In the genomic region with DNA sequence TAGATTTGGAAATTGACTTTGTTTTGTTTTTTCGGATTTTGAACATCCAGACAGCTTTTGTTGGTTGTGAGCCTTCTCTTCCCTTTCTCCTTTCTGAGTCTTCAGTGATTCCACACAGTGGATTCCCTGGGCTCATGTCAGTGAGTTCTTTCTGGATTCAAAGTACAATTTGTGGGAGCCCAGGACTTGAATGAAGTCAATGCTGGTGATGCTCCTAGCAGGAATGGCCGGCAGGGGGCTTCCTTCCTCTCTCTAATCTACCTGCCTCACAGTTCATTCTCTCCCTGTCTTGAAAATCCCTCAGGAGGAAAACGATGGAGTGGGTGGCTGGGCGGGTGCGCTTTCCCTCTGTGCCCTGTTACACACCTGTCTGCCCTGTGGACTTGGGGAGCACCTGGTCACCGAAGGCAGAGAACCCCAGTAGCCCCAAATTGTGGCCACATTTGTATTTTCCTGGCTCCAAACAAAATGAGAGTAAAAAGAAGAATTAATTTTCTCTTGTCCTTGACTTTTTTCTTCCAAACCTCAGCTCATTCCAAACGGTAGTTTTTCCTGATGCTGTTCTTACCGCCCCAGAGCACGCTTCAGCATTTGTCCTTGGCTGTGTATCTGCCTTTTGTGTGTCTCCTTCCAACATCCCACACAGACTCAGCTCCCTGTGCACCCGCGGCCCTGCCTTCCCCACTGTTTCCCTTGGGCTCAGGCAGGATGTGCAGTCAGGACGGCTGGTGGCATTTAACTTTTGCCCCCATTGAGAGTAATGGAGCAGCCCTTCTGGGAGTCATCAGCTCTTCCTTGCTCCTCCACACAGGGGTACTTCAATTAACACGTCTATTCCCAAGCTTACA, we compare ENCODE assay signal across 8 cellular contexts.
DNase-seq lines count a peak whose midpoint lies in the region; ATAC-seq, FAIRE-seq and TF ChIP-seq lines count a peak whose summit lies in the region.

No MANE protein-coding gene starts in this region.

- peaks cover 2 to 4% of the 10 kb centered on the region in 2 donors for H3K27me3 Mint-ChIP-seq in CD4-positive, alpha-beta memory T cell

- peaks cover 4% of the 10 kb centered on the region; the same call in 1 of the 2 replicates for H3K27me3 ChIP-seq in Panc1 (ENCODE audit: control insufficient read depth, insufficient read depth, low read length)
- H3K27me3 ChIP-seq in CD4-positive, alpha-beta memory T cell (ENCODE audit: insufficient read depth, low read length) = no peaks in the 10 kb centered on the region

- no peak overlapping the region for H3K4me3 ChIP-seq in AG10803 (ENCODE audit: low read length)
- no peak overlapping the region for H3K4me3 ChIP-seq in Panc1 (ENCODE audit: low read depth in 2 of 2, low read length in 2 of 2)
- no peak overlapping the region for H3K4me3 ChIP-seq in CD4-positive, alpha-beta memory T cell (ENCODE audit: low read length in 2 of 2)

- no peak overlapping the region for H3K27ac Mint-ChIP-seq in CD4-positive, alpha-beta memory T cell

- no peaks in the 10 kb centered on the region for H3K4me1 ChIP-seq in Panc1 (ENCODE audit: control insufficient read depth, insufficient read depth, low read length)
- H3K4me1 ChIP-seq in CD4-positive, alpha-beta memory T cell (ENCODE audit: insufficient read depth, low read length) = no peaks in the 10 kb centered on the region

- ATAC-seq in Panc1 (peak; percentile 85), GM18519 (IDR thresholded peaks at IDR 0.05; ENCODE audit: low FRiP score, unreplicated experiment) (no peak)

- no peak for TF ChIP-seq POLR2A in H54 (IDR thresholded peaks at IDR 0.05; ENCODE audit: low read depth, low read length)

- peaks cover 0 to 12% (median 6%) of the 10 kb centered on the region in 8 donors for H3K9me3 Mint-ChIP-seq in CD4-positive, alpha-beta memory T cell

- H3K9me3 ChIP-seq in Panc1 (ENCODE audit: control insufficient read depth, insufficient read depth, low read depth, low read length) = no peaks in the 10 kb centered on the region
- no peaks in the 10 kb centered on the region for H3K9me3 ChIP-seq in CD4-positive, alpha-beta memory T cell (ENCODE audit: control insufficient read depth in 1 of 2, low read length in 2 of 2)

- no peaks in the 10 kb centered on the region for H3K36me3 Mint-ChIP-seq in CD4-positive, alpha-beta memory T cell

- no peaks in the 10 kb centered on the region for H3K4me1 Mint-ChIP-seq in CD4-positive, alpha-beta memory T cell

- no peak overlapping the region for H3K4me3 Mint-ChIP-seq in CD4-positive, alpha-beta memory T cell

- POLR2A ChIA-PET in Panc1 (lab: Charles Lee) = no interaction called here
- POLR2A ChIA-PET in CD4-positive, alpha-beta memory T cell (lab: Charles Lee; ENCODE audit: partially characterized antibody) = no interaction called here

- intact Hi-C loops in Panc1 (cut with micrococcal nuclease; ENCODE audit: unreplicated experiment) = loop anchor here (5.0 kb wide), 2 partner anchors 264 to 284 kb away; no protein-coding TSS in a partner anchor
- intact Hi-C loops in CD4-positive, alpha-beta memory T cell (cut with micrococcal nuclease) = no loop called here

- DNase-seq in AG10803 (ENCODE audit: low read depth) = peak; percentile 17
- DNase-seq in H54 (ENCODE audit: insufficient read length, low spot score) = peak; percentile 31
- peak; percentile 17 for DNase-seq in Panc1 (ENCODE audit: low read depth, low spot score)
- peak; percentile 22 for DNase-seq in iPS DF 4.7 (ENCODE audit: extremely low read depth, low spot score)
- DNase-seq in T-helper 9 cell = no peak
- DNase-seq in KG1 (lab: John Stamatoyannopoulos, UW) = no peak
- no peak for DNase-seq in CD4-positive, alpha-beta memory T cell

- no peaks in the 10 kb centered on the region; the same call in 1 of the 2 replicates for H3K36me3 ChIP-seq in Panc1 (ENCODE audit: control insufficient read depth, insufficient read depth, low read length)
- no peaks in the 10 kb centered on the region for H3K36me3 ChIP-seq in CD4-positive, alpha-beta memory T cell (ENCODE audit: insufficient read depth, low read length)

- no TSS peak for BruUV-seq in Panc1 (replicated peaks; lab: Mats Ljungman, UMichigan)

- no peak overlapping the region for H3K27ac ChIP-seq in Panc1 (ENCODE audit: low read length)
- H3K27ac ChIP-seq in CD4-positive, alpha-beta memory T cell (ENCODE audit: low read depth, low read length) = no peak overlapping the region

- TF ChIP-seq CTCF in AG10803 (conservative IDR thresholded peaks at IDR 0.05; ENCODE audit: low read length) = peak; percentile 58
- peak; percentile 80 for TF ChIP-seq CTCF in Panc1 (IDR thresholded peaks at IDR 0.05)

- CTCF ChIA-PET in Panc1 (lab: Charles Lee) = interaction anchor here (0.6 kb wide), 1 partner anchor 295 kb away, joined by 5 read pairs; no protein-coding TSS in a partner anchor
- CTCF ChIA-PET in CD4-positive, alpha-beta memory T cell (lab: Charles Lee; ENCODE audit: partially characterized antibody) = no interaction called here

- in situ Hi-C loops in Panc1 (cut with HindIII; ENCODE audit: low pct_unique_long_range_greater_than_20kb, low sequenced_read_pairs) = no loop called here

- FAIRE-seq in H54 (lab: Jason Lieb, UNC) = peak; percentile 43

Comparison
In these comparisons a context has a peak if more than half of its experiments do, and no peak if none do; other contexts are left out.
1. DNase-seq: peak in AG10803 (single experiment), H54 (single experiment), Panc1 (single experiment) and iPS DF 4.7 (single experiment); none in T-helper 9 cell (single experiment), KG1 (single experiment) and CD4-positive, alpha-beta memory T cell (0 of 5).